1 cellular context compared by ENCODE assay signal in the genomic region with DNA sequence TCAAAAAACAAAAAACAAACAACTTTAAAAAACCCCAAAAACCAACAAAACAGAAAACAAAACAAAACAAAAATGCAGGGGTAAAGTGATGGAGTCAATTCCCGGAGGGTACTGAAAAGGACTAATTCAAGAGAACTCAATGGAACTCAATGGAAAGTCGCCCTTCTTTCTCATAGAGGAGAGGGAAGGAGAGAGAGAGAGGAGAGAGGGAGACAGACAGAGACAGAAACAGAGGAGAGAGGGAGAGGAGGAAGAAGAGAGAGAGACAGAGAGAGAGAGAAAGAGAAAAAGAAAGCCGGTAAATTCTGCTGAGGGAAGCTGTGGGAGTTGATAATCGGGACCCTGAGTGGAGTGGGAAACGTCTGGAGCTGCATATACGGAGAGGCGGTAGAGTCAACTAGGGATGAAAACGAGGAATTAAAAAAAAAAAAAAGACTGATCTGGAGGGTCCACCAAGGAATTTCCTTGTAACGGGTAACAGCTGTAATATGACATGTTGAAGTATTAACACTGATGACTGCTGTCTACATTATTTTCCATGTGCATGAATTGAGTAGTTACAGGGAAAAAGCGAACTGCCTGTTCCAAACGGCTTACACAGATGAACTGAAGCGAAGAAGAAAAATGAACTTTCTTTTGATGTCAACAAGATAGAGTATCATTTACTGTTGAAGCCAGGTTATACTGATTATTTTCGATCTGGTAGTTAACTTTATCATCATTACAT.
TF ChIP-seq lines count a peak whose summit lies in the region.

No MANE protein-coding gene starts in this region.

TF ChIP-seq in endothelial cell of umbilical vein, 7 proteins besides CTCF, POLR2A, EP300 and RAD21:
- no peak for TF ChIP-seq MAX (IDR thresholded peaks at IDR 0.05; ENCODE audit: insufficient read depth, insufficient read length)
- TF ChIP-seq MYC (IDR thresholded peaks at IDR 0.05; ENCODE audit: low read depth, low read length), result no peak
- no peak for TF ChIP-seq EZH2 (IDR thresholded peaks at IDR 0.05; ENCODE audit: borderline replicate concordance, low read depth, low read length, severe bottlenecking)
- TF ChIP-seq FOS (IDR thresholded peaks at IDR 0.05; ENCODE audit: borderline replicate concordance, insufficient read depth, low read length), result peak; percentile 46
- no peak for TF ChIP-seq POLR2AphosphoS5 (IDR thresholded peaks at IDR 0.05; ENCODE audit: insufficient read depth, low read depth, low read length)
- TF ChIP-seq JUN (IDR thresholded peaks at IDR 0.05; ENCODE audit: borderline replicate concordance, insufficient read depth, insufficient read length, low read depth), result no peak
